Comparison of ENCODE assay signal across 8 cellular contexts in the genomic region with DNA sequence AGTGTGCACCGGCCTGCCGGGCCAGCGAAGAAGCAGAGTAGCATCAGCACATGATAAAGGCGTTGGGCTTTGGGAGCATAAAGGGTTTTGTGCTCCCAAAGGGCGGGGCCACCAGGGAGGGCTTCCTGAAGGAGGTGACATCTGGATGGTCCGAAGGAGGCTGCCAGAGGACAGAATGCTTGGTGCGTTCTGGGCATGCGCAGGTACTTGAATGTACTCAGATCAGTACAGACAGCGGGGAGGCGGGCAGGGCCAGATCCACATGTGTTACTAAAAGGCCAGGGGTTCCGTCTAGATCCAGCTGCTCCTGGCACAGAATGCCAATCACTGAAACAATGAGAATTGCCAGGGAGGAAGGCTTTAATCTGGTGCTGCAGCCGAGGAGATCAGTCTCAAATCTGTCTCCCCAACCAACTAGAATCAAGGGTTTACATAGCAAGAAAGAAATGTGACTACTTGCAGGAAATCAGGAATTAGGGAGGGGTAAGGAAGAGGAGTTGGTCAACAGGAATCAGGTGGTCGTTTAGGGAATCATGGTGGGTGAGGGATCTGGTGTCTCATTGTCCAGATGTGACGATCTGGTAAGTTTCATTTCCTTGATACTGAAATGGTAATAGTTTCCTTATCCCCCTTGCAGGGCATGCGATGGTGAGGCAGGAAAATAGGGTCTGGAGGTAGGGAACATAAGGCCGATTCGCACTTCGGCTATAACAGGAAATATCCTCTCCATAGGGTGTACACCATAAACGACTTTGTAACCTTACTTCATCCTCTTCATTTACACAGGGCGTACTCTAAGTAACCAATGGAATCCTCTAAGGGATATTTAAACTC. TPM values are rescaled to one million over a fixed set of nuclear protein-coding genes. Genes with fewer than 3 reads are reported as not detected.
DNase-seq lines count a peak whose midpoint lies in the region; ATAC-seq and TF ChIP-seq lines count a peak whose summit lies in the region.

TSS of gene LRRC34 (minus strand) at position 61 of the 834 bp plus-strand sequence. CDS start 356 bp downstream, outside the sequence.
TSS of gene LRRIQ4 (plus strand) at position 27 of the 834 bp plus-strand sequence. CDS start 9,052 bp downstream, outside the sequence.

- no peaks in the 10 kb centered on the region for H3K4me1 ChIP-seq in endodermal cell (ENCODE audit: control insufficient read depth, insufficient read depth, low read length)

- peak; percentile 65 for DNase-seq in activated gamma-delta T cell treated with Interleukin-2 at 50 U/mL for 16 hours
- DNase-seq in activated gamma-delta T cell (lab: John Stamatoyannopoulos, UW) = no peak
- peak; percentile 96 for DNase-seq in NCI-H510A treated with DMSO at 0.1 percent for 48 hours (lab: John Stamatoyannopoulos, UW)
- peak; percentile 51 to 60 for DNase-seq in activated CD4-positive, alpha-beta T cell treated with anti-CD3 and anti-CD28 coated beads, Interleukin-2, amount 50 U/mL, for 4 hours
- peak; percentile 94 for DNase-seq in endodermal cell
- peak; percentile 39 for DNase-seq in midbrain (lab: John Stamatoyannopoulos, UW)
- DNase-seq in stimulated activated CD8-positive, alpha-beta memory T cell treated with anti-CD3 and anti-CD28 coated beads, Interleukin-2, amount 100 ng/mL, for 1 hour (ENCODE audit: low read depth in 2 of 2) = peak; percentile 21 to 46

- no peaks in the 10 kb centered on the region for H3K36me3 ChIP-seq in endodermal cell (ENCODE audit: control insufficient read depth, insufficient read depth, low read length)

- peak; percentile 54 for ATAC-seq in HG03135 (IDR thresholded peaks at IDR 0.05; ENCODE audit: unreplicated experiment)

- peak within 1 kb of the TSS; percentile 71 for H3K4me3 Mint-ChIP-seq in endodermal cell

- peak within 1 kb of the TSS; percentile 74 for H3K4me3 ChIP-seq in endodermal cell (ENCODE audit: low read length)

- H3K9me3 ChIP-seq in endodermal cell (ENCODE audit: control insufficient read depth, low read length) = peaks cover 11% of the 10 kb centered on the region

- peak within 1 kb of the TSS; percentile 52 for H3K9ac ChIP-seq in endodermal cell (ENCODE audit: extremely low read depth, low read length, poor library complexity, severe bottlenecking)

- TF ChIP-seq CTCF in endodermal cell (conservative IDR thresholded peaks at IDR 0.05) = no peak

- peaks cover 14% of the 10 kb centered on the region for H3K9me3 Mint-ChIP-seq in endodermal cell

- peaks cover 3% of the 10 kb centered on the region for H3K36me3 Mint-ChIP-seq in endodermal cell (ENCODE audit: low read depth)

- H3K27me3 ChIP-seq in endodermal cell (ENCODE audit: control insufficient read depth, insufficient read depth, low read length, poor library complexity, severe bottlenecking) = no peaks in the 10 kb centered on the region

- peaks cover 11% of the 10 kb centered on the region for H3K27me3 Mint-ChIP-seq in endodermal cell (ENCODE audit: insufficient read depth)

- peak within 1 kb of the TSS; percentile 83 for H3K27ac ChIP-seq in endodermal cell (ENCODE audit: low read depth, low read length)

- peak within 1 kb of the TSS; percentile 93 for H3K27ac Mint-ChIP-seq in endodermal cell

- H3K4me1 Mint-ChIP-seq in endodermal cell = peaks cover 17% of the 10 kb centered on the region

- WGBS in endodermal cell (ENCODE audit: insufficient coverage in 1 of 2, insufficient read length in 1 of 2), 2 experiments = 61 to 82% methylated on average over 12 to 20 of the region's 20 CpGs

RNA-seq across cellular contexts. Expression of gene LRRC34, which starts in this region (rescaled TPM):
- 10 to 100 TPM in 1 of 2 donors, 1 to 10 TPM in 1; 5.6 to 11.3 TPM for total RNA-seq in endodermal cell
- polyA plus RNA-seq in endodermal cell (2013, experiment 1 of 2) = 3.5 TPM
- polyA plus RNA-seq in endodermal cell (2013, experiment 2 of 2) = 4.3 TPM

RNA-seq across cellular contexts. Expression of gene LRRIQ4, which starts in this region (rescaled TPM):
- total RNA-seq in endodermal cell = not detected
- polyA plus RNA-seq in endodermal cell (2013, experiment 1 of 2) = not detected
- not detected for polyA plus RNA-seq in endodermal cell (2013, experiment 2 of 2)
